1 cellular context compared by ENCODE assay signal in genomic region chr2:55442045-55442760, GRCh38.
TF ChIP-seq lines count a peak whose summit lies in the region.

No MANE protein-coding gene starts in this region.

TF ChIP-seq in HepG2, 621 proteins besides CTCF, POLR2A, EP300 and RAD21 (continued from another document):
- TF ChIP-seq ZNF687 (CRISPR knock-in tag; IDR thresholded peaks at IDR 0.05) (peak; percentile 32), ARID5B (CRISPR knock-in tag; IDR thresholded peaks at IDR 0.05) (peak; percentile 37; the same call in 1 of the 2 replicates), HOXA3 (CRISPR knock-in tag; IDR thresholded peaks at IDR 0.05) (peak; percentile 67), ZNF281 (CRISPR knock-in tag; IDR thresholded peaks at IDR 0.05; ENCODE audit: borderline replicate concordance) (peak; percentile 91), FOXA3 (CRISPR knock-in tag; IDR thresholded peaks at IDR 0.05) (0 out of 2 replicates have a peak, but pooled peaks have one; percentile 38)
